1 cellular context compared by ENCODE assay signal in genomic region chr16:81996664-81997529, GRCh38.
TF ChIP-seq lines count a peak whose summit lies in the region.

No MANE protein-coding gene starts in this region.

TF ChIP-seq in HepG2, 621 proteins besides CTCF, POLR2A, EP300 and RAD21:
- TF ChIP-seq STAG1 (CRISPR knock-in tag; IDR thresholded peaks at IDR 0.05) (peak; percentile 22; the same call in 1 of the 2 replicates), ZNF614 (CRISPR knock-in tag; IDR thresholded peaks at IDR 0.05; ENCODE audit: borderline replicate concordance) (no peak), FOSL2 (CRISPR knock-in tag; IDR thresholded peaks at IDR 0.05) (peak; percentile 87), SMC3 (IDR thresholded peaks at IDR 0.05; ENCODE audit: low read length) (peak; percentile 27; the same call in 1 of the 2 replicates), NFKB2 (CRISPR knock-in tag; IDR thresholded peaks at IDR 0.05; ENCODE audit: borderline replicate concordance) (no peak)
TF ChIP-seq in HepG2: peak in this region for 3.
